8 cellular contexts compared by ENCODE assay signal in the genomic region with DNA sequence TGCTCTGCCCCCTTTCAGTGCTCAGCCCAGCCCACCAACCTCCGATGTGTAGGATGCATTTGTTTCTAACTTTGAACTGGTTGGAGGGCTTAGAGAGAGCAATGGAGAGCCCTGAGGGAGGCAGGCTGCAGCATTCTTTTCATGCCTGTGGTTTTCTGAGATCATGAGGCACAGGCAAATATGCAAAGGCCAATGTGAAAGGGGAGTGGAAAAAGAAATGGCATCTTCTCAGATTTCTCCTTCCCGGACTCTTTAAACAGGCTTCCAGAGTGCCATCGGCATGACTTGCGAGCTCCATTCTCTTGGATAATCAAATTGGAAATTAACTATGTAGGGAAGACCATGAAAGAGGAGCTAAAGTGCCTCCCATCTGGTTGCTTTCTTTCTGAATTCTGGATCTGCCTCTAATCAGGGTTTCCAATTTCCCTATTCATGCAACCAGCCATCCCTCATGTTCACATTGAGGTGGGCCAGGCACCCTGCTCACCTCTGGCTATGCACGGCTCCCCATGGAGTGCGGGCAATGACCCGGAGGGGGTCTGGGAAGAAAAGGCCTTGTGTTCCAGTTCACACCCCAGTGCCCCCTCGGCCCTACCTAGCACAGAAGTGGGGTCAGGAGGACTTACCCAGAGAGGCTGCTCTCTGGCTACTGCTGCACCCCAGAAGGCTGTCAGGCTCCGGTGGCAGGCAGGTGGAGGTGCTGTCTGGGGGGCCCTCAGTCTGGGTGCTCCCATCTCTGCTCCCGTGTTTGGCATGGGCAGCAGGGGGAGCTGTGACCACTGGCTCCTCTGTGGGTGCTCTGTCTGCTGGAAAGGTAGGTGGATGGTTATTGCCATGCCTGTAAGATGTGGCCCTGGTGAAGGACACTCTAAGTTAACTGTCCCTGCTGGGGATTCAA. TPM values are rescaled to one million over a fixed set of nuclear protein-coding genes. Genes with fewer than 3 reads are reported as not detected.
DNase-seq lines count a peak whose midpoint lies in the region; ATAC-seq and TF ChIP-seq lines count a peak whose summit lies in the region.

No MANE protein-coding gene starts in this region.

- H3K27ac ChIP-seq in VCaP (no peak overlapping the region), skin epidermis (peak overlapping the region in 20 of 21 experiments; percentile 5 to 90 (median 64))

- intact Hi-C loops in cardiac septum (cut with DNase I) = no loop called here

- TF ChIP-seq CTCF in HFF-Myc (IDR thresholded peaks at IDR 0.05; ENCODE audit: low read depth, low read length, missing control alignments) (peak; percentile 50), VCaP (conservative IDR thresholded peaks at IDR 0.05) (peak; percentile 60; the same call in 1 of the 2 replicates)

- DNase-seq in COLO829 (ENCODE audit: low spot score) (peak; percentile 94), HFF-Myc (ENCODE audit: extremely low read depth, low read depth) (peak; percentile 98), cardiac septum (ENCODE audit: low spot score) (peak; percentile 71), NCI-H1092 treated with DMSO at 0.1 percent for 48 hours (lab: John Stamatoyannopoulos, UW) (no peak)
- no peak for DNase-seq in activated T-cell treated with anti-CD3 and anti-CD28 coated beads, Interleukin-2, amount 50 U/mL, for 1 hour

- no peak for ATAC-seq in GM18867 (IDR thresholded peaks at IDR 0.05; ENCODE audit: unreplicated experiment)

- H3K4me3 ChIP-seq in HFF-Myc (replicated peaks; ENCODE audit: low read depth, low read length) = no peak overlapping the region
- H3K4me3 ChIP-seq in skin epidermis = no peak overlapping the region

RNA-seq across cellular contexts. Expression of a gene that starts 16.1 kb away (rescaled TPM):
- total RNA-seq in cardiac septum = 64.6 TPM

Comparison
In these comparisons a context has a peak if more than half of its experiments do, and no peak if none do; other contexts are left out.
1. DNase-seq: peak in COLO829 (single experiment), HFF-Myc (single experiment) and cardiac septum (single experiment); none in activated T-cell treated with anti-CD3 and anti-CD28 coated beads, Interleukin-2, amount 50 U/mL, for 1 hour (single experiment) and NCI-H1092 treated with DMSO at 0.1 percent for 48 hours (single experiment).